11 cellular contexts compared by ENCODE assay signal in the genomic region with DNA sequence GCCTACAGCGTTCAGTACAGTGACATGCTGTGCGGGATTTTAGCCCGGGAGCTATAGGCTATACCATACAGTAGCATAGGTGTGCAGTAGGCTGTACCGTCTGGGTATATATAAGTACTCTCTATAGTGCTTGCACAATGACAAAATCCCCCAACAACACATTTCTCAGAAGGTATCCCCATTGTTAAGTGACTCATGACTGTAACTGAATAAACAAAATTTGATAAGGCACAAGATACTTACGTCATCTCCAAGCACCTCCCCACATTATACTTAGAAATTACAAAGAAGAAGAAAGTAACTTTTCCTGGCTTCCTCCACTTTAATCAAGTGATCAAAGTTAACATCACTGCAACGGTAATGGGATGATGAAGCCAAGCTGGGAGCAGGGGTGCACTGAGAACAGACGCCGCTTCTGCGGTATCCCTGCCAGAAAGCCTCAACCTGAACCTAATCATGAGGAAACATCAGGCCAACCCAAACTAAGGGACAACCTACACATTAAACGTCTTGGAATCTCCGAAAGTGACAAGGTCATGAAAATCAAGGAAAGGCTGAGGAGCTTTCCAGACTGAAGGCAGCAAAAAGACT. TPM values are rescaled to one million over a fixed set of nuclear protein-coding genes. Genes with fewer than 3 reads are reported as not detected.
DNase-seq lines count a peak whose midpoint lies in the region; ATAC-seq and TF ChIP-seq lines count a peak whose summit lies in the region.
"Had no signal": no experiment of that assay in that cellular context is flagged by ENCODE, and none has a peak within 500 bp of the region (broad histone marks: within the 10 kb centered on the region; RNA-seq: fewer than 3 reads in every experiment).

No MANE protein-coding gene starts in this region.

- no peak overlapping the region for H3K4me2 ChIP-seq in neural progenitor cell

- H3F3A ChIP-seq in neural progenitor cell (ENCODE audit: low read depth): no peaks in the 10 kb centered on the region

- H3K4me1 ChIP-seq in breast epithelium (peaks cover 7 to 22% of the 10 kb centered on the region in 2 donors), neural progenitor cell (no peaks in the 10 kb centered on the region)

- H3K4me3 Mint-ChIP-seq in neural progenitor cell: no peak overlapping the region
- no peak overlapping the region for H3K4me3 Mint-ChIP-seq in activated CD8-positive, alpha-beta T cell treated with anti-CD3 and anti-CD28 coated beads for 36 hours
- H3K4me3 Mint-ChIP-seq in chondrocyte (ENCODE audit: unreplicated experiment): no peak overlapping the region
- H3K4me3 Mint-ChIP-seq: natural killer cell; T-helper 2 cell treated with Interferon-gamma antibody and Interleukin-4, amounts not matched to agents 5 μg/mL and 100 μg/mL, for 36 hours had no signal

- intact Hi-C loops in breast epithelium (cut with DNase I; ENCODE audit: low total_unique reads): loop anchor here (5.0 kb wide), 1 partner anchor 201 kb away; no protein-coding TSS in a partner anchor
- intact Hi-C loops in activated CD8-positive, alpha-beta T cell treated with anti-CD3 and anti-CD28 coated beads for 36 hours (cut with micrococcal nuclease): loop anchor here (1.0 kb wide), 1 partner anchor 208 kb away; no protein-coding TSS in a partner anchor

- H3K27me3 Mint-ChIP-seq in neural progenitor cell (ENCODE audit: insufficient read depth, low read depth): no peaks in the 10 kb centered on the region
- H3K27me3 Mint-ChIP-seq in activated CD8-positive, alpha-beta T cell treated with anti-CD3 and anti-CD28 coated beads for 36 hours: peaks cover 8% of the 10 kb centered on the region
- H3K27me3 Mint-ChIP-seq in chondrocyte (ENCODE audit: low read depth): no peaks in the 10 kb centered on the region

- H3K27me3 ChIP-seq in breast epithelium (no peaks in the 10 kb centered on the region), neural progenitor cell (peaks cover 19% of the 10 kb centered on the region)
- H3K27me3 ChIP-seq: spleen had no signal

- no peaks in the 10 kb centered on the region for H3K9me3 Mint-ChIP-seq in neural progenitor cell
- no peaks in the 10 kb centered on the region for H3K9me3 Mint-ChIP-seq in activated CD8-positive, alpha-beta T cell treated with anti-CD3 and anti-CD28 coated beads for 36 hours
- H3K9me3 Mint-ChIP-seq in chondrocyte (ENCODE audit: low read depth): no peaks in the 10 kb centered on the region
- H3K9me3 Mint-ChIP-seq: natural killer cell; T-helper 2 cell treated with Interferon-gamma antibody and Interleukin-4, amounts not matched to agents 5 μg/mL and 100 μg/mL, for 36 hours had no signal

- H3K4me1 Mint-ChIP-seq in neural progenitor cell: peaks cover 34% of the 10 kb centered on the region
- peaks cover 10% of the 10 kb centered on the region for H3K4me1 Mint-ChIP-seq in activated CD8-positive, alpha-beta T cell treated with anti-CD3 and anti-CD28 coated beads for 36 hours (ENCODE audit: low read depth)
- peaks cover 73% of the 10 kb centered on the region for H3K4me1 Mint-ChIP-seq in chondrocyte (ENCODE audit: low read depth)

- H3K36me3 Mint-ChIP-seq in neural progenitor cell (no peaks in the 10 kb centered on the region), chondrocyte (ENCODE audit: low read depth) (peaks cover 13% of the 10 kb centered on the region)
- H3K36me3 Mint-ChIP-seq in activated CD8-positive, alpha-beta T cell treated with anti-CD3 and anti-CD28 coated beads for 36 hours (ENCODE audit: low read depth): no peaks in the 10 kb centered on the region
- H3K36me3 Mint-ChIP-seq: natural killer cell had no signal

- no peaks in the 10 kb centered on the region for H3K9me3 ChIP-seq in breast epithelium
- H3K9me3 ChIP-seq in neural progenitor cell (ENCODE audit: low read depth): no peaks in the 10 kb centered on the region
- H3K9me3 ChIP-seq: spleen had no signal

- peak overlapping the region; percentile 55 to 68 for H3K27ac ChIP-seq in breast epithelium
- H3K27ac ChIP-seq in neural progenitor cell: no peak overlapping the region
- H3K27ac ChIP-seq: spleen had no signal

- H4K20me1 ChIP-seq in neural progenitor cell (ENCODE audit: low read depth): no peaks in the 10 kb centered on the region

- H3K79me2 ChIP-seq in neural progenitor cell (ENCODE audit: low read depth): no peaks in the 10 kb centered on the region

- POLR2A ChIA-PET in activated CD8-positive, alpha-beta T cell treated with anti-CD3 and anti-CD28 coated beads for 36 hours (lab: Charles Lee): no interaction called here

- DNase-seq in A172 (ENCODE audit: low spot score): peak; percentile 70
- peak; percentile 60 for DNase-seq in M059J (ENCODE audit: low read depth)
- no peak for DNase-seq in breast epithelium (ENCODE audit: low spot score in 2 of 2)
- DNase-seq in neural progenitor cell (ENCODE audit: low spot score): no peak
- DNase-seq in activated CD8-positive, alpha-beta T cell treated with anti-CD3 and anti-CD28 coated beads for 36 hours: no peak
- no peak for DNase-seq in chondrocyte (ENCODE audit: low spot score)
- DNase-seq in kidney glomerular epithelial cell (lab: John Stamatoyannopoulos, UW): no peak
- no peak for DNase-seq in NCI-H2171 treated with DMSO at 0.1 percent for 48 hours (lab: John Stamatoyannopoulos, UW)

- H3K36me3 ChIP-seq in breast epithelium (no peaks in the 10 kb centered on the region), neural progenitor cell (no peaks in the 10 kb centered on the region)
- H3K36me3 ChIP-seq: spleen had no signal

- H3K27ac Mint-ChIP-seq in neural progenitor cell: peak overlapping the region; percentile 18
- no peak overlapping the region for H3K27ac Mint-ChIP-seq in activated CD8-positive, alpha-beta T cell treated with anti-CD3 and anti-CD28 coated beads for 36 hours
- H3K27ac Mint-ChIP-seq in chondrocyte (ENCODE audit: unreplicated experiment): no peak overlapping the region
- H3K27ac Mint-ChIP-seq: natural killer cell; T-helper 2 cell treated with Interferon-gamma antibody and Interleukin-4, amounts not matched to agents 5 μg/mL and 100 μg/mL, for 36 hours had no signal

- no peak for TF ChIP-seq CTCF in breast epithelium (IDR thresholded peaks at IDR 0.05)
- TF ChIP-seq CTCF in neural progenitor cell (IDR thresholded peaks at IDR 0.05): no peak
- no peak for TF ChIP-seq CTCF in activated CD8-positive, alpha-beta T cell treated with anti-CD3 and anti-CD28 coated beads for 36 hours (IDR thresholded peaks at IDR 0.05)
- no peak for TF ChIP-seq CTCF in chondrocyte (IDR thresholded peaks at IDR 0.05)

- no peak overlapping the region for H2AFZ ChIP-seq in neural progenitor cell (replicated peaks)

- CTCF ChIA-PET in activated CD8-positive, alpha-beta T cell treated with anti-CD3 and anti-CD28 coated beads for 36 hours (lab: Charles Lee): interaction anchor here (1.1 to 3.0 kb wide), 22 partner anchors 9 to 1237 kb away, joined by 3 to 35 read pairs (median 4); partner anchors contain the start of gene RUFY4

- no peak for ATAC-seq in activated CD8-positive, alpha-beta T cell treated with anti-CD3 and anti-CD28 coated beads for 36 hours

- H3K4me3 ChIP-seq in breast epithelium (peak overlapping the region in 1 of 3 donors; percentile 12), neural progenitor cell (no peak overlapping the region)
- H3K4me3 ChIP-seq: spleen had no signal

- TF ChIP-seq POLR2A in breast epithelium (IDR thresholded peaks at IDR 0.05): no peak

- no peak overlapping the region for H3K9ac ChIP-seq in neural progenitor cell

RNA-seq across cellular contexts. Expression of gene TNS1, which starts 9.6 kb away (rescaled TPM):
- 1.6 and 1.7 TPM in 2 replicates for total RNA-seq in A172 (2014; rRNA removed; shearing (Covaris generic))
- total RNA-seq in M059J (2014; rRNA removed; shearing (Covaris generic)): 2.6 and 3.5 TPM in 2 replicates
- 100 to 1,000 TPM; 141 to 577 (median 154) TPM for total RNA-seq in breast epithelium
- 0.24 and 2.3 TPM in 2 replicates for total RNA-seq in neural progenitor cell (ENCODE audit: low replicate concordance)
- total RNA-seq in activated CD8-positive, alpha-beta T cell treated with anti-CD3 and anti-CD28 coated beads for 36 hours: 1 to 10 TPM; 1.8 to 2.0 TPM
- 227 to 272 TPM (median 249 TPM) in 3 replicates for total RNA-seq in chondrocyte

Comparison
In these comparisons a context has a peak if more than half of its experiments do, and no peak if none do; other contexts are left out.
1. DNase-seq: peak in A172 (single experiment) and M059J (single experiment); none in breast epithelium (0 of 2), neural progenitor cell (single experiment), activated CD8-positive, alpha-beta T cell treated with anti-CD3 and anti-CD28 coated beads for 36 hours (single experiment), chondrocyte (single experiment), kidney glomerular epithelial cell (single experiment) and NCI-H2171 treated with DMSO at 0.1 percent for 48 hours (single experiment).
2. RNA of gene TNS1, which starts 9.6 kb away (total RNA-seq): 227 to 272 TPM in chondrocyte and 141 to 577 TPM in breast epithelium; 2.6 to 3.5 TPM in M059J, 1.8 to 2.0 TPM in activated CD8-positive, alpha-beta T cell treated with anti-CD3 and anti-CD28 coated beads for 36 hours, 1.6 to 1.7 TPM in A172 and 0.24 to 2.3 TPM in neural progenitor cell; every median in the first group is over 10 times any median in the second.